Comparison of ENCODE assay signal across 10 cellular contexts in the genomic region with DNA sequence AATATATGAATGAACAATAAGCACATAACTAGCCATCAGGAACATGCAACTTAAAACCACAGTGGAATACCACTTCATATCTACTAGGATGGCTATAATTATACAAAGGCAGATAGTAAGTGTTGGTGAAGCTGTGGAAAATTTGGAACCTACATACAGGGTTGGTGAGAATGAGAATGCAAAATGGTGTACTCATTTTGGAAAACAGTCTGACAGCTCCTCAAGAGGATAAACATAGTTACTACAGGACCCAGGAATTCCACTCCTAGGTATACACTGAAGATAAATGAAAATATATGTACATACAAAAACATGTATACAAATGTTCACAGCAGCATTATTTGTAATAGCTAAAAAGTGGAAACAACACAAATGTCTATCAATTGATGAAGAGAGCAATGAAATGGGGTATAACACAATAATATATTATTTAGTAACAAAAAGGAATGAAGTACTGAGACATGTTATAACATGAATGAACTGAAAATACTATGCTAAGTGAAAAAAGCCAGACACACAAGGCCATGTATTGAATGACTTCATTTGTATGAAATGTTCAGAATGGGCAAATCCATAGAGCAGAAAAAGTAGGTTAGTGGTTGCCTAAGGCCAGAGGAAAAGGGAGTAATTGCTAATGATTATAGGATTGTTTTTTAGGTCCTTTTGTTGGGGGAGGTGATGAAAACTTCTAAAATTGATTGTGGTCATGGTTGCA. TPM values are rescaled to one million over a fixed set of nuclear protein-coding genes. Genes with fewer than 3 reads are reported as not detected.
DNase-seq lines count a peak whose midpoint lies in the region; ATAC-seq and TF ChIP-seq lines count a peak whose summit lies in the region.
"Had no signal": no experiment of that assay in that cellular context is flagged by ENCODE, and none has a peak within 500 bp of the region (broad histone marks: within the 10 kb centered on the region; RNA-seq: fewer than 3 reads in every experiment).

No MANE protein-coding gene starts in this region.

- no peak overlapping the region for H3K4me3 Mint-ChIP-seq in T-helper 2 cell treated with Interferon-gamma antibody and Interleukin-4, amounts not matched to agents 5 μg/mL and 100 μg/mL, for 36 hours
- H3K4me3 Mint-ChIP-seq in T-cell, result no peak overlapping the region

- peaks cover 3% of the 10 kb centered on the region for H3K36me3 Mint-ChIP-seq in T-helper 2 cell treated with Interferon-gamma antibody and Interleukin-4, amounts not matched to agents 5 μg/mL and 100 μg/mL, for 36 hours (ENCODE audit: low read depth)
- H3K36me3 Mint-ChIP-seq in T-cell, result peaks cover 44% of the 10 kb centered on the region

- no peak overlapping the region for H3K4me3 ChIP-seq in fibroblast of pulmonary artery (replicated peaks; ENCODE audit: low read depth, low read length)
- H3K4me3 ChIP-seq: upper lobe of left lung had no signal

- POLR2A ChIA-PET in T-cell (lab: Charles Lee), result no interaction called here

- no peaks in the 10 kb centered on the region for H3K27me3 Mint-ChIP-seq in T-helper 2 cell treated with Interferon-gamma antibody and Interleukin-4, amounts not matched to agents 5 μg/mL and 100 μg/mL, for 36 hours (ENCODE audit: low read depth)
- no peaks in the 10 kb centered on the region for H3K27me3 Mint-ChIP-seq in T-cell

- DNase-seq in A172 (ENCODE audit: low spot score), result peak; percentile 19
- peak; percentile 64 for DNase-seq in RKO (ENCODE audit: low spot score)
- peak; percentile 13 for DNase-seq in fibroblast of pulmonary artery (ENCODE audit: low read depth)
- no peak for DNase-seq in activated CD4-positive, alpha-beta T cell treated with anti-CD3 and anti-CD28 coated beads for 4 hours
- no peak for DNase-seq in T-helper 2 cell treated with Interferon-gamma antibody and Interleukin-4, amounts not matched to agents 5 μg/mL and 100 μg/mL, for 36 hours (ENCODE audit: low spot score)
- no peak for DNase-seq in activated T-cell treated with anti-CD3 and anti-CD28 coated beads for 4 hours
- no peak for DNase-seq in T-cell
- DNase-seq: hippocampal formation, upper lobe of left lung had no signal

- no peak overlapping the region for H3K27ac Mint-ChIP-seq in T-helper 2 cell treated with Interferon-gamma antibody and Interleukin-4, amounts not matched to agents 5 μg/mL and 100 μg/mL, for 36 hours
- no peak overlapping the region for H3K27ac Mint-ChIP-seq in T-cell

- no peaks in the 10 kb centered on the region for H3K4me1 Mint-ChIP-seq in T-helper 2 cell treated with Interferon-gamma antibody and Interleukin-4, amounts not matched to agents 5 μg/mL and 100 μg/mL, for 36 hours (ENCODE audit: low read depth)
- no peaks in the 10 kb centered on the region for H3K4me1 Mint-ChIP-seq in T-cell

- TF ChIP-seq CTCF in GM12872 (IDR thresholded peaks at IDR 0.05; ENCODE audit: insufficient read depth, low read depth, low read length) (peak; percentile 31; the same call in 1 of the 3 replicates), fibroblast of pulmonary artery (IDR thresholded peaks at IDR 0.05; ENCODE audit: low read length, missing control alignments) (peak; percentile 36)

- no peaks in the 10 kb centered on the region for H3K9me3 Mint-ChIP-seq in T-helper 2 cell treated with Interferon-gamma antibody and Interleukin-4, amounts not matched to agents 5 μg/mL and 100 μg/mL, for 36 hours
- H3K9me3 Mint-ChIP-seq in T-cell, result no peaks in the 10 kb centered on the region

- ATAC-seq in T-cell (replicated peaks in 1 of 4), result no peak

- CTCF ChIA-PET in T-cell (lab: Charles Lee), result no interaction called here

RNA-seq across cellular contexts. Expression of a gene that starts 31.2 kb away (rescaled TPM):
- 34.8 and 42.9 TPM in 2 replicates for total RNA-seq in A172 (2014; rRNA removed; shearing (Covaris generic))
- total RNA-seq in T-cell, result 10 to 100 TPM; 66.3 to 79.8 (median 73.9) TPM

Comparison
In these comparisons a context has a peak if more than half of its experiments do, and no peak if none do; other contexts are left out.
1. DNase-seq: peak in A172 (single experiment), RKO (single experiment) and fibroblast of pulmonary artery (single experiment); none in activated CD4-positive, alpha-beta T cell treated with anti-CD3 and anti-CD28 coated beads for 4 hours (0 of 2), T-helper 2 cell treated with Interferon-gamma antibody and Interleukin-4, amounts not matched to agents 5 μg/mL and 100 μg/mL, for 36 hours (single experiment), activated T-cell treated with anti-CD3 and anti-CD28 coated beads for 4 hours (single experiment) and T-cell (0 of 34).